ENCODE assay signal across 22 cellular contexts in the genomic region with DNA sequence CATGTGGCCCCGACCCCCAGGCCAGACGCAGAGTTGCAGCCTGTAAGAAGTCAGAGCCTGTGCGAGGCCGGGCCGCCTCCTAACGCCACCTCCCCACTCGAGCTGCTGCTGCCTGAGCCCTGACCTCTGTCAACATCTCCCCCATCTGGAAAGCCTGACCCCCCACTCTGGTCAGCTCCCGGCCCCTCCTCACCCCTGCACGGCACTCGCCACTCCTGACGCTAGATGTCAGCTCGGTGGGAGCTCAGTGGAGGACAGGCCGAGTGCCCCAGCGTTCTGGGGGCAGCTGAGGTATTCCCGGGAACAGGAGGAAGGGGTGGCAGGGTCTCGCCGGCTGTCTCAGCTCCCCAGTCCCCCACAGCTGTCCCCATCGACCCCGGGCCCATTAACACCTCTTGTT. TPM values are rescaled to one million over a fixed set of nuclear protein-coding genes. Genes with fewer than 3 reads are reported as not detected.
DNase-seq lines count a peak whose midpoint lies in the region; ATAC-seq, FAIRE-seq and TF ChIP-seq lines count a peak whose summit lies in the region.
"Had no signal": no experiment of that assay in that cellular context is flagged by ENCODE, and none has a peak within 500 bp of the region (broad histone marks: within the 10 kb centered on the region; RNA-seq: fewer than 3 reads in every experiment).

No MANE protein-coding gene starts in this region.

- TF ChIP-seq EP300 in H1 (IDR thresholded peaks at IDR 0.05; ENCODE audit: borderline replicate concordance in 1 of 2, low read depth in 2 of 2, low read length in 2 of 2) = no peak

- no peak overlapping the region for H3K56ac ChIP-seq in H1 (replicated peaks; ENCODE audit: insufficient read length, low read depth, low read length)

- H2BK5ac ChIP-seq in H1 (ENCODE audit: low read depth, low read length) (no peak overlapping the region), neuronal stem cell (ENCODE audit: low read length) (peak overlapping the region; percentile 53)

- no peaks in the 10 kb centered on the region for H3K4me1 ChIP-seq in heart left ventricle
- peaks cover 0 to 9% (median 2%) of the 10 kb centered on the region in 4 experiments; a peak in 4 of 7 replicates for H3K4me1 ChIP-seq in H1 (replicated peaks in 1 of 4; ENCODE audit: control insufficient read depth in 3 of 4, insufficient read depth in 4 of 4, low read length in 3 of 4)
- peaks cover 4 to 11% of the 10 kb centered on the region in 2 donors for H3K4me1 ChIP-seq in neuronal stem cell (ENCODE audit: control insufficient read depth in 2 of 2, insufficient read depth in 1 of 2, low read depth in 1 of 2, low read length in 2 of 2)

- TF ChIP-seq POLR2A in heart left ventricle (IDR thresholded peaks at IDR 0.05) (no peak), H1 (IDR thresholded peaks at IDR 0.05; ENCODE audit: control extremely low read depth in 1 of 2, low read depth in 2 of 2, low read length in 2 of 2) (no peak)

- H4K5ac ChIP-seq in H1 (ENCODE audit: insufficient read length, low read depth, low read length) = no peak overlapping the region

- H2BK12ac ChIP-seq in H1 (ENCODE audit: low read depth, low read length) (no peak overlapping the region), neuronal stem cell (ENCODE audit: low read length) (no peak overlapping the region)

- no peaks in the 10 kb centered on the region for H4K20me1 ChIP-seq in H1 (replicated peaks in 1 of 2; ENCODE audit: control insufficient read depth in 1 of 2, insufficient read depth in 2 of 2, low read length in 2 of 2)

- H3K23ac ChIP-seq in H1 (ENCODE audit: insufficient read length) (no peak overlapping the region), neuronal stem cell (ENCODE audit: low read depth, low read length, poor library complexity) (peak overlapping the region; percentile 73)

- CTCF ChIA-PET in H1 (lab: Charles Lee; ENCODE audit: partially characterized antibody) = interaction anchor here (0.8 to 8.0 kb wide), 9 partner anchors 10 to 98 kb away, joined by 3 to 62 read pairs (median 4); no protein-coding TSS in a partner anchor

- no peaks in the 10 kb centered on the region for H3K79me1 ChIP-seq in H1 (ENCODE audit: low read depth, low read length)
- H3K79me1 ChIP-seq in neuronal stem cell (ENCODE audit: low read depth, low read length) = peaks cover 3% of the 10 kb centered on the region

- H3K27me3 ChIP-seq in heart left ventricle (peaks cover 0 to 65% (median 19%) of the 10 kb centered on the region in 9 donors), H7 (ENCODE audit: control insufficient read depth, insufficient read depth, low read length) (no peaks in the 10 kb centered on the region), H1 (replicated peaks in 1 of 4; ENCODE audit: control insufficient read depth in 3 of 4, extremely low read depth in 1 of 4, insufficient read depth in 3 of 4, low read length in 3 of 4) (peaks cover 0 to 6% (median 1%) of the 10 kb centered on the region in 4 experiments; a peak in 3 of 7 replicates), neuronal stem cell (ENCODE audit: control insufficient read depth in 3 of 3, insufficient read depth in 3 of 3, low read depth in 1 of 3, low read length in 3 of 3) (peaks cover 0 to 88% (median 0%) of the 10 kb centered on the region in 3 experiments), dorsolateral prefrontal cortex (peaks cover 0 to 45% (median 20%) of the 10 kb centered on the region in 45 donors)

- FAIRE-seq in H1 (lab: Jason Lieb, UNC) = no peak
- FAIRE-seq: D721Med, G401.6, GM12892, GM18507, H54 had no signal

- no peak for TF ChIP-seq RAD21 in H1 (IDR thresholded peaks at IDR 0.05 in 1 of 2, conservative IDR thresholded peaks at IDR 0.05 in 1 of 2; ENCODE audit: low read depth in 2 of 2, low read length in 2 of 2)

- ATAC-seq in Right ventricle myocardium inferior = no peak
- ATAC-seq in heart left ventricle = no peak
- ATAC-seq: HCT116 had no signal

- intact Hi-C loops in Right ventricle myocardium inferior (cut with DNase I) (no loop called here), heart left ventricle (cut with DNase I) (no loop called here), dorsolateral prefrontal cortex (cut with DNase I) (no loop called here)

- H2AK5ac ChIP-seq in H1 (ENCODE audit: low read depth, low read length) = no peak overlapping the region
- peak overlapping the region; percentile 99 for H2AK5ac ChIP-seq in neuronal stem cell (ENCODE audit: low read depth, low read length)

- peak overlapping the region; percentile 7 for H3K4ac ChIP-seq in H1 (replicated peaks; ENCODE audit: insufficient read length, low read depth, low read length)
- H3K4ac ChIP-seq in neuronal stem cell (ENCODE audit: low read length) = no peak overlapping the region

- H3K9me3 ChIP-seq in heart left ventricle = no peaks in the 10 kb centered on the region
- no peaks in the 10 kb centered on the region for H3K9me3 ChIP-seq in H1 (ENCODE audit: insufficient read depth in 2 of 2, low read depth in 1 of 2, low read length in 1 of 2)
- H3K9me3 ChIP-seq in neuronal stem cell (replicated peaks in 1 of 2; ENCODE audit: control insufficient read depth in 2 of 2, insufficient read depth in 1 of 2, low read depth in 1 of 2, low read length in 2 of 2) = peaks cover 0 to 2% of the 10 kb centered on the region in 2 donors

- H3K27ac ChIP-seq in heart left ventricle (no peak overlapping the region), H1 (ENCODE audit: low read depth, low read length) (no peak overlapping the region), neuronal stem cell (replicated peaks; ENCODE audit: low read length) (no peak overlapping the region), dorsolateral prefrontal cortex (no peak overlapping the region)
- H3K27ac ChIP-seq: GM23248, HL-60 had no signal

- H3K36me3 ChIP-seq in heart left ventricle (no peaks in the 10 kb centered on the region), H7 (replicated peaks; ENCODE audit: control insufficient read depth, insufficient read depth, low read length) (no peaks in the 10 kb centered on the region), H1 (ENCODE audit: control insufficient read depth in 2 of 4, insufficient read depth in 4 of 4, low read length in 3 of 4) (no peaks in the 10 kb centered on the region), neuronal stem cell (replicated peaks in 1 of 2; ENCODE audit: control insufficient read depth in 2 of 2, insufficient read depth in 2 of 2, low read length in 2 of 2) (no peaks in the 10 kb centered on the region)

- WGBS in heart left ventricle, 4 donors = 35 to 44% (median 41%) methylated on average over 18 to 19 of the region's 19 CpGs
- WGBS in H1 (ENCODE audit: extremely low coverage in 1 of 2, insufficient coverage in 1 of 2, insufficient read length in 1 of 2, insufficient replicate concordance in 2 of 2, low coverage in 1 of 2, low lambda C conversion rate in 2 of 2, missing lambda C conversion rate in 1 of 2), 2 experiments = 90% methylated on average over 19 of the region's 19 CpGs; no CpG with 5 or more reads in 1 of the 2 experiments
- no CpG with 5 or more reads among the region's 19 CpGs for WGBS in neuronal stem cell (ENCODE audit: extremely low coverage in 2 of 2, insufficient read length in 2 of 2, insufficient replicate concordance in 1 of 2), 2 donors

- H2BK120ac ChIP-seq in H1 (replicated peaks; ENCODE audit: low read depth, low read length) = no peak overlapping the region
- no peak overlapping the region for H2BK120ac ChIP-seq in neuronal stem cell (ENCODE audit: low read depth, low read length)

- TF ChIP-seq CTCF in heart left ventricle (IDR thresholded peaks at IDR 0.05) (no peak), H1 (IDR thresholded peaks at IDR 0.05; ENCODE audit: control extremely low read depth in 1 of 3, insufficient read depth in 1 of 3, low read depth in 1 of 3, low read length in 3 of 3) (no peak), dorsolateral prefrontal cortex (IDR thresholded peaks at IDR 0.05 in 54 of 56, conservative IDR thresholded peaks at IDR 0.05 in 2 of 56; ENCODE audit: low read depth in 1 of 56, partially characterized antibody in 56 of 56) (no peak)

- H3K23me2 ChIP-seq in H1 (ENCODE audit: low read depth, low read length) = no peaks in the 10 kb centered on the region

- DNase-seq in Right ventricle myocardium inferior (ENCODE audit: missing footprints) (peak; percentile 37), heart left ventricle (no peak), H7 (peak; percentile 71), H1 (ENCODE audit: low read depth in 1 of 2, low spot score in 2 of 2) (no peak), neuronal stem cell (ENCODE audit: low spot score) (no peak), dorsolateral prefrontal cortex (no peak)
- DNase-seq in activated CD4-positive, alpha-beta T cell treated with anti-CD3 and anti-CD28 coated beads for 1 hour = no peak
- DNase-seq: C1 segment of cervical spinal cord; CD4-positive, CD25-positive, alpha-beta regulatory T cell; CD8-positive, alpha-beta memory T cell; COR-L47; GM23248; HFFc6 had no signal

- no peaks in the 10 kb centered on the region for H3K79me2 ChIP-seq in H1 (ENCODE audit: control insufficient read depth in 1 of 2, insufficient read depth in 2 of 2, low read length in 2 of 2)

- 0 out of 2 replicates have a peak overlapping the region, but pooled peaks have one; percentile 16 for H2BK15ac ChIP-seq in H1 (ENCODE audit: low read length)
- H2BK15ac ChIP-seq in neuronal stem cell (ENCODE audit: low read length) = no peak overlapping the region

- H4K91ac ChIP-seq in H1 (replicated peaks; ENCODE audit: insufficient read length, low read length) (no peak overlapping the region), neuronal stem cell (ENCODE audit: low read depth, low read length, poor library complexity) (no peak overlapping the region)

- no peak overlapping the region for H3K4me2 ChIP-seq in H1 (ENCODE audit: insufficient read depth in 1 of 2, low read depth in 2 of 2, low read length in 2 of 2)
- no peak overlapping the region for H3K4me2 ChIP-seq in neuronal stem cell (ENCODE audit: insufficient read depth, low read length, poor library complexity, severe bottlenecking)

- H3K4me3 ChIP-seq in heart left ventricle (no peak overlapping the region), H7 (ENCODE audit: insufficient read depth, low read depth, low read length) (no peak overlapping the region), H1 (ENCODE audit: extremely low read depth in 1 of 4, insufficient read depth in 2 of 4, low read depth in 3 of 4, low read length in 4 of 4) (no peak overlapping the region), neuronal stem cell (ENCODE audit: low read length in 2 of 2) (no peak overlapping the region), dorsolateral prefrontal cortex (no peak overlapping the region)
- H3K4me3 ChIP-seq: GM23248 had no signal

- POLR2A ChIA-PET in H1 (lab: Charles Lee; ENCODE audit: partially characterized antibody) = interaction anchor here (0.8 to 2.4 kb wide), 3 partner anchors 11 to 13 kb away, joined by 3 to 5 read pairs (median 5); no protein-coding TSS in a partner anchor

- H3K14ac ChIP-seq in H1 (ENCODE audit: insufficient read length) (no peak overlapping the region), neuronal stem cell (ENCODE audit: low read length) (no peak overlapping the region)

- H3K9ac ChIP-seq in H1 (replicated peaks in 1 of 4; ENCODE audit: extremely low read depth in 1 of 4, low read depth in 3 of 4, low read length in 3 of 4) (no peak overlapping the region), neuronal stem cell (ENCODE audit: low read depth, low read length, poor library complexity) (no peak overlapping the region)
- H3K9ac ChIP-seq: GM23248 had no signal

- no peak overlapping the region for H4K8ac ChIP-seq in H1 (ENCODE audit: extremely low read depth, insufficient read depth, low read length)
- peak overlapping the region; percentile 17 for H4K8ac ChIP-seq in neuronal stem cell (ENCODE audit: low read depth, low read length)

- H3K18ac ChIP-seq in H1 (ENCODE audit: extremely low read depth, low read length) = no peak overlapping the region
- H3K18ac ChIP-seq in neuronal stem cell (ENCODE audit: low read length) = peak overlapping the region; percentile 89

- H2AFZ ChIP-seq in H1 (ENCODE audit: low read length) (no peak overlapping the region), neuronal stem cell (ENCODE audit: low read length) (no peak overlapping the region)
- H2AFZ ChIP-seq: GM23248 had no signal

- H2BK20ac ChIP-seq in H1 (ENCODE audit: low read length) = no peak overlapping the region

RNA-seq across cellular contexts. Expression of gene LHX3, which starts 19.9 kb away (rescaled TPM):
- total RNA-seq in Right ventricle myocardium inferior (not detected), heart left ventricle (not detected), dorsolateral prefrontal cortex (under 1 TPM in 1 of 120 experiments, not detected in 119; 0.35 TPM)
- polyA plus RNA-seq in heart left ventricle (not detected), H1 (2011; rRNA removed) (0.02 and 0.03 TPM in 2 replicates)
- 0.07 TPM in 1 of 2 replicates, not detected in the other for total RNA-seq in H7 (2014; rRNA removed; shearing (Covaris generic))
- not detected in 2 replicates for total RNA-seq in H1 (2021; fragmentation: NEBNext Ultra II Directional; extraction: Animal tissue kit (Norgen Biotek cat#: 25700))
- polyA plus RNA-seq in H1 (2011; cell fraction: cytosol; rRNA removed) = not detected
- 0.20 TPM for polyA plus RNA-seq in H1 (2011; cell fraction: nucleus; rRNA removed)
- polyA plus RNA-seq in H1 (2012, experiment 1 of 2) = not detected in 4 replicates
- polyA plus RNA-seq in H1 (2012, experiment 2 of 2) = not detected
- not detected for polyA plus RNA-seq in H1 (2013, experiment 1 of 2)
- 0.02 TPM for polyA plus RNA-seq in H1 (2013, experiment 2 of 2)
- not detected in 2 replicates for polyA minus RNA-seq in H1 (2011; rRNA and poly(A)+ RNA removed)
- not detected for polyA minus RNA-seq in H1 (2011; cell fraction: cytosol; rRNA and poly(A)+ RNA removed)
- polyA minus RNA-seq in H1 (2011; cell fraction: nucleus; rRNA and poly(A)+ RNA removed) = 0.30 TPM
- polyA plus RNA-seq in neuronal stem cell (2013, experiment 1 of 2) = not detected
- polyA plus RNA-seq in neuronal stem cell (2013, experiment 2 of 2) = not detected
- total RNA-seq: A172; CD4-positive, CD25-positive, alpha-beta regulatory T cell; CD8-positive, alpha-beta memory T cell; GM23248; HFFc6; HT1080 had no signal
- polyA plus RNA-seq: CD4-positive, CD25-positive, alpha-beta regulatory T cell; CD8-positive, alpha-beta memory T cell; GM23248 had no signal

Comparison
In these comparisons a context has a peak if more than half of its experiments do, and no peak if none do; other contexts are left out.
1. DNase-seq: peak in Right ventricle myocardium inferior (single experiment) and H7 (single experiment); none in heart left ventricle (0 of 5), H1 (0 of 2), neuronal stem cell (single experiment), activated CD4-positive, alpha-beta T cell treated with anti-CD3 and anti-CD28 coated beads for 1 hour (single experiment) and dorsolateral prefrontal cortex (0 of 10).